19 cellular contexts compared by ENCODE assay signal in genomic region chr14:44982594-44982993, GRCh38.
"Had no signal": no experiment of that assay in that cellular context is flagged by ENCODE, and none has a peak within 500 bp of the region (broad histone marks: within the 10 kb centered on the region; RNA-seq: fewer than 3 reads in every experiment).

No MANE protein-coding gene starts in this region.

- H2AFZ ChIP-seq: parathyroid adenoma had no signal

- H3K27me3 Mint-ChIP-seq: activated CD4-positive, alpha-beta memory T cell treated with anti-CD3 and anti-CD28 coated beads for 36 hours; memory B cell; naive thymus-derived CD4-positive, alpha-beta T cell had no signal

- DNase-seq: activated CD4-positive, alpha-beta memory T cell treated with anti-CD3 and anti-CD28 coated beads for 36 hours; activated effector memory CD4-positive, alpha-beta T cell treated with Interleukin-2 at 50 U/mL for 16 hours; amygdala; body of pancreas; central memory CD4-positive, alpha-beta T cell; esophagus squamous epithelium; foreskin keratinocyte; glutamatergic neuron; hypothalamus; left ventricle myocardium inferior; mucosa of descending colon; naive thymus-derived CD4-positive, alpha-beta T cell; stimulated activated CD4-positive, alpha-beta T cell treated with anti-CD3 and anti-CD28 coated beads, Interleukin-12 subunit alpha, Interleukin-12 subunit beta, amount 100 ng/mL, for 4 hours; stimulated activated CD4-positive, alpha-beta T cell treated with anti-CD3 and anti-CD28 coated beads, Interleukin-2, amount 100 ng/mL, for 24 hours; thyroid gland had no signal

- H3K36me3 Mint-ChIP-seq: activated CD4-positive, alpha-beta memory T cell treated with anti-CD3 and anti-CD28 coated beads for 36 hours; activated naive CD4-positive, alpha-beta T cell treated with anti-CD3 and anti-CD28 coated beads, Interleukin-2, amount 50 U/mL, for 72 hours had no signal

- H3K27ac Mint-ChIP-seq: activated CD4-positive, alpha-beta memory T cell treated with anti-CD3 and anti-CD28 coated beads for 36 hours; activated naive CD4-positive, alpha-beta T cell treated with anti-CD3 and anti-CD28 coated beads, Interleukin-2, amount 50 U/mL, for 72 hours; memory B cell had no signal

- H3K36me3 ChIP-seq: esophagus squamous epithelium, left ventricle myocardium inferior, thyroid gland had no signal

- H3K4me1 ChIP-seq: foreskin keratinocyte had no signal

- H3K27me3 ChIP-seq: body of pancreas, esophagus squamous epithelium, foreskin keratinocyte, thyroid gland had no signal

- H3K4me3 Mint-ChIP-seq: activated CD4-positive, alpha-beta memory T cell treated with anti-CD3 and anti-CD28 coated beads for 36 hours; memory B cell; naive thymus-derived CD4-positive, alpha-beta T cell had no signal

- H3K9me3 ChIP-seq: body of pancreas, esophagus squamous epithelium, left ventricle myocardium inferior, mucosa of descending colon, thyroid gland had no signal

- H3K27ac ChIP-seq: body of pancreas, coronary artery, esophagus squamous epithelium, foreskin keratinocyte, left ventricle myocardium inferior, parathyroid adenoma, thyroid gland had no signal

- ATAC-seq: body of pancreas; foreskin keratinocyte; mucosa of descending colon; naive thymus-derived CD4-positive, alpha-beta T cell had no signal

- H3K9ac ChIP-seq: parathyroid adenoma had no signal

- H3K4me3 ChIP-seq: body of pancreas, coronary artery, esophagus squamous epithelium, left ventricle myocardium inferior, mucosa of descending colon, thyroid gland had no signal

- H3K9me3 Mint-ChIP-seq: activated CD4-positive, alpha-beta memory T cell treated with anti-CD3 and anti-CD28 coated beads for 36 hours; activated naive CD4-positive, alpha-beta T cell treated with anti-CD3 and anti-CD28 coated beads, Interleukin-2, amount 50 U/mL, for 72 hours; memory B cell had no signal
